In the genomic region with DNA sequence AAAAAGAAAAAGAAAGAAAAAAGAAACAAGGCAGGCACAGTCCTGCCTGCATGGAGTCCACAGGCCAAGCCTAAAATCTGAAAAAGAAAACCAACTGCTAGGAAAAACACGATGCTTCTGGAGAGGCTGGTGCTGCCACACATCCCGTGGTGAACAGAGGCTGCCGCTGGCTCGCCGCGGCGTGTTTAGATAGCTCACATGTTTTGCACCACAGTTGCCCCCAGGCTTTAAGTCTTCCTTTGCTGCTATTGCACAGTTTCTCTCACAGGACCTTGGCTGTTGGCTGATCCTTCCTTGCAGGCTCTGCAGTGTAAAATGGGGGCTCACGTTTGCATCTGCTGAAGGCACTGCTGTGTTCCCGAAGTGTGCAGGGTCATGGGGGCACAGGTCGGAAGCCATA, we compare ENCODE assay signal across 1 cellular context.
TF ChIP-seq lines count a peak whose summit lies in the region.

No MANE protein-coding gene starts in this region.

TF ChIP-seq in HepG2, 621 proteins besides CTCF, POLR2A, EP300 and RAD21 (continued from another document):
- no peak for TF ChIP-seq IKZF4 (CRISPR knock-in tag; IDR thresholded peaks at IDR 0.05; ENCODE audit: borderline replicate concordance, low read depth, not compliant biosample characterization)
- TF ChIP-seq REPIN1 (CRISPR knock-in tag; IDR thresholded peaks at IDR 0.05; ENCODE audit: borderline replicate concordance, low read depth), result no peak
- TF ChIP-seq, protein P1, sequence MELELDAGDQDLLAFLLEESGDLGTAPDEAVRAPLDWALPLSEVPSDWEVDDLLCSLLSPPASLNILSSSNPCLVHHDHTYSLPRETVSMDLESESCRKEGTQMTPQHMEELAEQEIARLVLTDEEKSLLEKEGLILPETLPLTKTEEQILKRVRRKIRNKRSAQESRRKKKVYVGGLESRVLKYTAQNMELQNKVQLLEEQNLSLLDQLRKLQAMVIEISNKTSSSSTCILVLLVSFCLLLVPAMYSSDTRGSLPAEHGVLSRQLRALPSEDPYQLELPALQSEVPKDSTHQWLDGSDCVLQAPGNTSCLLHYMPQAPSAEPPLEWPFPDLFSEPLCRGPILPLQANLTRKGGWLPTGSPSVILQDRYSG (CRISPR knock-in tag; IDR thresholded peaks at IDR 0.05), result no peak
- peak; percentile 18 for TF ChIP-seq XRCC5 (optimal IDR thresholded peaks at IDR 0.05; ENCODE audit: low read length)
- TF ChIP-seq, protein P2, sequence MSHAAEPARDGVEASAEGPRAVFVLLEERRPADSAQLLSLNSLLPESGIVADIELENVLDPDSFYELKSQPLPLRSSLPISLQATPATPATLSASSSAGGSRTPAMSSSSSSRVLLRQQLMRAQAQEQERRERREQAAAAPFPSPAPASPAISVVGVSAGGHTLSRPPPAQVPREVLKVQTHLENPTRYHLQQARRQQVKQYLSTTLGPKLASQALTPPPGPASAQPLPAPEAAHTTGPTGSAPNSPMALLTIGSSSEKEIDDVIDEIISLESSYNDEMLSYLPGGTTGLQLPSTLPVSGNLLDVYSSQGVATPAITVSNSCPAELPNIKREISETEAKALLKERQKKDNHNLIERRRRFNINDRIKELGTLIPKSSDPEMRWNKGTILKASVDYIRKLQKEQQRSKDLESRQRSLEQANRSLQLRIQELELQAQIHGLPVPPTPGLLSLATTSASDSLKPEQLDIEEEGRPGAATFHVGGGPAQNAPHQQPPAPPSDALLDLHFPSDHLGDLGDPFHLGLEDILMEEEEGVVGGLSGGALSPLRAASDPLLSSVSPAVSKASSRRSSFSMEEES (CRISPR knock-in tag; IDR thresholded peaks at IDR 0.05), result peak; percentile 47; the same call in 1 of the 2 replicates
- TF ChIP-seq, protein P3, sequence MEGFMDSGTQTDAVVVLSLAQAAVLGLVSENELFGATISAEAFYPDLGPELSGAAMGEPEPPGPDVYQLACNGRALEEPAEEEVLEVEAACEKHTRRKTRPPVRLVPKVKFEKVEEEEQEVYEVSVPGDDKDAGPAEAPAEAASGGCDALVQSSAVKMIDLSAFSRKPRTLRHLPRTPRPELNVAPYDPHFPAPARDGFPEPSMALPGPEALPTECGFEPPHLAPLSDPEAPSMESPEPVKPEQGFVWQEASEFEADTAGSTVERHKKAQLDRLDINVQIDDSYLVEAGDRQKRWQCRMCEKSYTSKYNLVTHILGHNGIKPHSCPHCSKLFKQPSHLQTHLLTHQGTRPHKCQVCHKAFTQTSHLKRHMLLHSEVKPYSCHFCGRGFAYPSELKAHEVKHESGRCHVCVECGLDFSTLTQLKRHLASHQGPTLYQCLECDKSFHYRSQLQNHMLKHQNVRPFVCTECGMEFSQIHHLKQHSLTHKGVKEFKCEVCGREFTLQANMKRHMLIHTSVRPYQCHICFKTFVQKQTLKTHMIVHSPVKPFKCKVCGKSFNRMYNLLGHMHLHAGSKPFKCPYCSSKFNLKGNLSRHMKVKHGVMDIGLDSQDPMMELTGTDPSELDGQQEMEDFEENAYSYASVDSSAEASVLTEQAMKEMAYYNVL (CRISPR knock-in tag; IDR thresholded peaks at IDR 0.05; ENCODE audit: borderline replicate concordance), result 0 out of 2 replicates have a peak, but pooled peaks have one; percentile 29
- TF ChIP-seq, protein P4, sequence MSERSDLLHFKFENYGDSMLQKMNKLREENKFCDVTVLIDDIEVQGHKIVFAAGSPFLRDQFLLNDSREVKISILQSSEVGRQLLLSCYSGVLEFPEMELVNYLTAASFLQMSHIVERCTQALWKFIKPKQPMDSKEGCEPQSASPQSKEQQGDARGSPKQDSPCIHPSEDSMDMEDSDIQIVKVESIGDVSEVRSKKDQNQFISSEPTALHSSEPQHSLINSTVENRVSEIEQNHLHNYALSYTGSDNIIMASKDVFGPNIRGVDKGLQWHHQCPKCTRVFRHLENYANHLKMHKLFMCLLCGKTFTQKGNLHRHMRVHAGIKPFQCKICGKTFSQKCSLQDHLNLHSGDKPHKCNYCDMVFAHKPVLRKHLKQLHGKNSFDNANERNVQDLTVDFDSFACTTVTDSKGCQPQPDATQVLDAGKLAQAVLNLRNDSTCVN (CRISPR knock-in tag; IDR thresholded peaks at IDR 0.05; ENCODE audit: borderline replicate concordance), result no peak
- TF ChIP-seq KLF16 (CRISPR knock-in tag; IDR thresholded peaks at IDR 0.05), result 0 out of 4 replicates have a peak, but pooled peaks of 1 of the 2 experiments have one; percentile 19
- TF ChIP-seq GATAD2A (CRISPR knock-in tag; IDR thresholded peaks at IDR 0.05), result peak; percentile 23; the same call in 1 of the 2 replicates
- TF ChIP-seq MXI1 (IDR thresholded peaks at IDR 0.05; ENCODE audit: borderline replicate concordance, low read depth, low read length), result peak; percentile 30; the same call in 1 of the 3 replicates
- TF ChIP-seq, protein P5, sequence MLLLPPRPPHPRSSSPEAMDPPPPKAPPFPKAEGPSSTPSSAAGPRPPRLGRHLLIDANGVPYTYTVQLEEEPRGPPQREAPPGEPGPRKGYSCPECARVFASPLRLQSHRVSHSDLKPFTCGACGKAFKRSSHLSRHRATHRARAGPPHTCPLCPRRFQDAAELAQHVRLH (CRISPR knock-in tag; IDR thresholded peaks at IDR 0.05; ENCODE audit: borderline replicate concordance, low read depth), result no peak
- TF ChIP-seq, protein P6, sequence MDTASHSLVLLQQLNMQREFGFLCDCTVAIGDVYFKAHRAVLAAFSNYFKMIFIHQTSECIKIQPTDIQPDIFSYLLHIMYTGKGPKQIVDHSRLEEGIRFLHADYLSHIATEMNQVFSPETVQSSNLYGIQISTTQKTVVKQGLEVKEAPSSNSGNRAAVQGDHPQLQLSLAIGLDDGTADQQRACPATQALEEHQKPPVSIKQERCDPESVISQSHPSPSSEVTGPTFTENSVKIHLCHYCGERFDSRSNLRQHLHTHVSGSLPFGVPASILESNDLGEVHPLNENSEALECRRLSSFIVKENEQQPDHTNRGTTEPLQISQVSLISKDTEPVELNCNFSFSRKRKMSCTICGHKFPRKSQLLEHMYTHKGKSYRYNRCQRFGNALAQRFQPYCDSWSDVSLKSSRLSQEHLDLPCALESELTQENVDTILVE (CRISPR knock-in tag; IDR thresholded peaks at IDR 0.05), result peak; percentile 36; the same call in 1 of the 2 replicates
- TF ChIP-seq, protein P7, sequence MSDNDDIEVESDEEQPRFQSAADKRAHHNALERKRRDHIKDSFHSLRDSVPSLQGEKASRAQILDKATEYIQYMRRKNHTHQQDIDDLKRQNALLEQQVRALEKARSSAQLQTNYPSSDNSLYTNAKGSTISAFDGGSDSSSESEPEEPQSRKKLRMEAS (IDR thresholded peaks at IDR 0.05), result peak; percentile 50
